In the genomic region with DNA sequence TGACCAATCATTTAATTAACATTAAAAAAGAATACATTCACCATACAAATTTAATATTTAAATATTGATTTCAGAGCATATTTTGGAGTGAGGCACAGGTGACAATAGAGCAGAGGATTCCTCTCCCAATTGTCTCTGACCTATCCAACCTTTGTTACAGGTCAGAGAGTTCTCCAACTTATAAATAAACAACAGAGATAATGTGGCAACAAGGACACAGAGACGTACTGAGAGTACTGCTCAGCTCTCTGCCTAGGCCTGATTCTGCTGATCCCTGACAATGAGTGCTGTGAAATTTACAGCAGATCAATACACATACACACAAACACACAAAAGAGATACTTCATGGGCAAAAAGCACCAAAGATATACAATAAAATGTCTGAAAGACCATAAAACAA, we compare ENCODE assay signal across 22 cellular contexts. TPM values are rescaled to one million over a fixed set of nuclear protein-coding genes. Genes with fewer than 3 reads are reported as not detected.
DNase-seq lines count a peak whose midpoint lies in the region; ATAC-seq, FAIRE-seq and TF ChIP-seq lines count a peak whose summit lies in the region.
"Had no signal": no experiment of that assay in that cellular context is flagged by ENCODE, and none has a peak within 500 bp of the region (broad histone marks: within the 10 kb centered on the region; RNA-seq: fewer than 3 reads in every experiment).

No MANE protein-coding gene starts in this region.

- intact Hi-C loops in dendritic cell treated with granulocyte-macrophage colony-stimulating factor and Interleukin-4, amounts not matched to agents 40 ng/mL and 50 ng/mL, for 4 days (cut with micrococcal nuclease): loop anchor here (2.0 kb wide), 1 partner anchor 29 kb away; the partner anchor contains the start of gene SEC24C
- intact Hi-C loops in HepG2 (cut with micrococcal nuclease; ENCODE audit: unreplicated experiment): no loop called here

- no peak for DNase-seq in activated T-cell treated with anti-CD3 and anti-CD28 coated beads, Interleukin-2, amount 50 U/mL, for 24 hours
- DNase-seq in activated T-cell treated with anti-CD3 and anti-CD28 coated beads, Interleukin-2, amount 50 U/mL, for 1 hour: no peak
- DNase-seq in HepG2 (ENCODE audit: low spot score): no peak
- no peak for DNase-seq in substantia nigra (lab: John Stamatoyannopoulos, UW)
- DNase-seq in GM19240 (ENCODE audit: insufficient read length, low spot score): no peak
- no peak for DNase-seq in GM10248 (ENCODE audit: extremely low spot score)
- DNase-seq in NCI-H2196 treated with DMSO at 0.1 percent for 48 hours (lab: John Stamatoyannopoulos, UW; ENCODE audit: unreplicated experiment): no peak
- DNase-seq: 8988T; Calu3; CD4-positive, alpha-beta T cell; EL; NCI-H1105 treated with DMSO at 0.1 percent for 48 hours; NCI-H1694; NCI-H2081 treated with DMSO at 0.1 percent for 48 hours; NCI-H510A; NCI-H748 treated with DMSO at 0.1 percent for 48 hours; OCI-M1; SHP77 treated with DMSO at 0.1 percent for 48 hours had no signal

- H3K27ac ChIP-seq in HepG2 (ENCODE audit: extremely low read length, insufficient read depth, low read length) (peak overlapping the region; percentile 15), substantia nigra (ENCODE audit: low read depth, low read length, poor library complexity, severe bottlenecking) (peak overlapping the region; percentile 83)

- CTCF ChIA-PET in HepG2 (lab: Yijun Ruan, JAX; ENCODE audit: low intra/inter-chr PET ratio, low total read pairs): no interaction called here
- CTCF ChIA-PET in GM10248 (lab: Yijun Ruan, JAX): interaction anchor here (2.0 kb wide), 1 partner anchor 72 kb away, joined by 8 read pairs; no protein-coding TSS in a partner anchor

- WGBS in HepG2 (ENCODE audit: low lambda C conversion rate): 73% methylated on average over 1 of the region's 1 CpG

- ATAC-seq in HepG2: no peak
- ATAC-seq: K562 had no signal

- no peak overlapping the region for H2AFZ ChIP-seq in HepG2 (ENCODE audit: low read length)

- peaks cover 87% of the 10 kb centered on the region for H3K36me3 Mint-ChIP-seq in activated T-cell treated with anti-CD3 and anti-CD28 coated beads, Interleukin-2, amount 50 U/mL, for 24 hours (ENCODE audit: low read depth)
- peaks cover 66% of the 10 kb centered on the region for H3K36me3 Mint-ChIP-seq in dendritic cell treated with granulocyte-macrophage colony-stimulating factor and Interleukin-4, amounts not matched to agents 40 ng/mL and 50 ng/mL, for 4 days (ENCODE audit: low read depth)

- BruUV-seq in HepG2 (replicated peaks; lab: Mats Ljungman, UMichigan): no TSS peak

- H3K4me3 Mint-ChIP-seq in activated T-cell treated with anti-CD3 and anti-CD28 coated beads, Interleukin-2, amount 50 U/mL, for 24 hours: no peak overlapping the region
- H3K4me3 Mint-ChIP-seq in dendritic cell treated with granulocyte-macrophage colony-stimulating factor and Interleukin-4, amounts not matched to agents 40 ng/mL and 50 ng/mL, for 4 days: no peak overlapping the region
- H3K4me3 Mint-ChIP-seq: B cell; CD4-positive, alpha-beta T cell had no signal

- in situ Hi-C loops in HepG2 (cut with HindIII; ENCODE audit: extremely low pct_ligation_motif_present, low pct_unique_long_range_greater_than_20kb): no loop called here

- peaks cover 5% of the 10 kb centered on the region for H3K4me1 Mint-ChIP-seq in activated T-cell treated with anti-CD3 and anti-CD28 coated beads, Interleukin-2, amount 50 U/mL, for 24 hours (ENCODE audit: low read depth)
- peaks cover 46% of the 10 kb centered on the region for H3K4me1 Mint-ChIP-seq in dendritic cell treated with granulocyte-macrophage colony-stimulating factor and Interleukin-4, amounts not matched to agents 40 ng/mL and 50 ng/mL, for 4 days (ENCODE audit: low read depth)

- H3K79me2 ChIP-seq in HepG2 (ENCODE audit: insufficient read depth, low read length): no peaks in the 10 kb centered on the region

- no peak for TF ChIP-seq POLR2A in HepG2 (IDR thresholded peaks at IDR 0.05; ENCODE audit: insufficient read depth in 1 of 2, low read depth in 2 of 2, low read length in 2 of 2)

- POLR2A ChIA-PET in HepG2 (lab: Yijun Ruan, JAX) (no interaction called here), GM10248 (lab: Yijun Ruan, JAX) (no interaction called here)

- no peak overlapping the region for H3K9ac ChIP-seq in HepG2 (ENCODE audit: insufficient read depth, low read depth, low read length)

- H3K9me3 ChIP-seq in HepG2 (ENCODE audit: low read length): no peaks in the 10 kb centered on the region

- FAIRE-seq in HepG2 (lab: Jason Lieb, UNC): no peak
- FAIRE-seq: GM12891, K562 had no signal

- H3K27me3 ChIP-seq in HepG2 (ENCODE audit: control insufficient read depth in 1 of 2, insufficient read depth in 2 of 2, low read length in 2 of 2): no peaks in the 10 kb centered on the region

- TF ChIP-seq EP300 in HepG2 (IDR thresholded peaks at IDR 0.05; ENCODE audit: low read depth in 2 of 2, low read length in 2 of 2) (no peak), HepG2 (CRISPR knock-in tag; IDR thresholded peaks at IDR 0.05; ENCODE audit: borderline replicate concordance) (no peak)

- TF ChIP-seq CTCF in HepG2 (CRISPR knock-in tag; IDR thresholded peaks at IDR 0.05): no peak
- TF ChIP-seq CTCF in GM10248 (IDR thresholded peaks at IDR 0.05; ENCODE audit: control extremely low read depth, extremely low read depth, low read depth, missing control alignments): no peak

- H3K4me3 ChIP-seq in HepG2 (replicated peaks in 1 of 3; ENCODE audit: insufficient read depth in 1 of 3, low read depth in 2 of 3, low read length in 3 of 3): no peak overlapping the region
- H3K4me3 ChIP-seq: K562 had no signal

- H3K9me3 Mint-ChIP-seq in activated T-cell treated with anti-CD3 and anti-CD28 coated beads, Interleukin-2, amount 50 U/mL, for 24 hours: no peaks in the 10 kb centered on the region
- no peaks in the 10 kb centered on the region for H3K9me3 Mint-ChIP-seq in dendritic cell treated with granulocyte-macrophage colony-stimulating factor and Interleukin-4, amounts not matched to agents 40 ng/mL and 50 ng/mL, for 4 days
- H3K9me3 Mint-ChIP-seq: CD4-positive, alpha-beta T cell had no signal

- H3K36me3 ChIP-seq in HepG2 (replicated peaks in 1 of 2; ENCODE audit: control insufficient read depth in 1 of 2, insufficient read depth in 2 of 2, low read length in 2 of 2): peaks cover 8 to 38% of the 10 kb centered on the region in 2 experiments; a peak in 4 of 5 replicates

- H4K20me1 ChIP-seq in HepG2 (ENCODE audit: insufficient read depth, low read length): no peaks in the 10 kb centered on the region

- TF ChIP-seq RAD21 in HepG2 (CRISPR knock-in tag; IDR thresholded peaks at IDR 0.05): no peak

- H3K27me3 Mint-ChIP-seq in activated T-cell treated with anti-CD3 and anti-CD28 coated beads, Interleukin-2, amount 50 U/mL, for 24 hours: no peaks in the 10 kb centered on the region
- no peaks in the 10 kb centered on the region for H3K27me3 Mint-ChIP-seq in dendritic cell treated with granulocyte-macrophage colony-stimulating factor and Interleukin-4, amounts not matched to agents 40 ng/mL and 50 ng/mL, for 4 days
- H3K27me3 Mint-ChIP-seq: B cell; CD4-positive, alpha-beta T cell had no signal

- H3K4me1 ChIP-seq in HepG2 (ENCODE audit: insufficient read depth, low read length): peaks cover 28% of the 10 kb centered on the region

- peak overlapping the region; percentile 53 for H3K27ac Mint-ChIP-seq in activated T-cell treated with anti-CD3 and anti-CD28 coated beads, Interleukin-2, amount 50 U/mL, for 24 hours
- peak overlapping the region; percentile 95 for H3K27ac Mint-ChIP-seq in dendritic cell treated with granulocyte-macrophage colony-stimulating factor and Interleukin-4, amounts not matched to agents 40 ng/mL and 50 ng/mL, for 4 days
- H3K27ac Mint-ChIP-seq: B cell; CD4-positive, alpha-beta T cell had no signal

- no peak overlapping the region for H3K4me2 ChIP-seq in HepG2 (ENCODE audit: low read depth, low read length)

RNA-seq across cellular contexts. Expression of gene AGAP5, which starts 18.3 kb away (rescaled TPM):
- 2.4 and 5.3 TPM in 2 replicates for total RNA-seq in HepG2 (2016; rRNA removed; fragmentation: Illumina TruSeq; extraction: Trizol)
- 11.4 and 13.8 TPM in 2 replicates for total RNA-seq in HepG2 (2016; cell fraction: cytosol; rRNA removed; fragmentation: Illumina TruSeq; extraction: Trizol; ENCODE audit: low read depth)
- 2.6 and 5.2 TPM in 2 replicates for total RNA-seq in HepG2 (2016; cell fraction: insoluble cytoplasmic fraction; rRNA removed; fragmentation: Illumina TruSeq; extraction: Trizol)
- 6.0 and 7.5 TPM in 2 replicates for total RNA-seq in HepG2 (2016; cell fraction: membrane; rRNA removed; fragmentation: Illumina TruSeq; extraction: Trizol)
- total RNA-seq in HepG2 (2016; cell fraction: nucleus; rRNA removed; fragmentation: Illumina TruSeq; extraction: Trizol): 7.7 and 8.0 TPM in 2 replicates
- 7.9 and 8.7 TPM in 2 replicates for polyA plus RNA-seq in HepG2 (2011; rRNA removed)
- polyA plus RNA-seq in HepG2 (2011; cell fraction: cytosol; rRNA removed): 2.3 and 2.9 TPM in 2 replicates
- 29.4 and 34.8 TPM in 2 replicates for polyA plus RNA-seq in HepG2 (2011; cell fraction: nucleus; rRNA removed)
- polyA plus RNA-seq in HepG2 (2012): 4.3 and 4.9 TPM in 2 replicates
- polyA plus RNA-seq in HepG2 (2016; cell fraction: cytosol; fragmentation: Illumina TruSeq; extraction: Trizol; ENCODE audit: low read depth): 0.55 and 0.72 TPM in 2 replicates
- 0.89 and 2.3 TPM in 2 replicates for polyA plus RNA-seq in HepG2 (2016; cell fraction: insoluble cytoplasmic fraction; fragmentation: Illumina TruSeq; extraction: Trizol; ENCODE audit: low read depth)
- 0.94 and 1.8 TPM in 2 replicates for polyA plus RNA-seq in HepG2 (2016; cell fraction: membrane; fragmentation: Illumina TruSeq; extraction: Trizol; ENCODE audit: low read depth)
- 25.7 and 29.4 TPM in 2 replicates for polyA plus RNA-seq in HepG2 (2016; cell fraction: nucleus; fragmentation: Illumina TruSeq; extraction: Trizol; ENCODE audit: insufficient read depth, low read depth)
- polyA minus RNA-seq in HepG2 (2011; rRNA and poly(A)+ RNA removed; ENCODE audit: low replicate concordance): 2.0 and 5.8 TPM in 2 replicates
- 2.1 and 2.5 TPM in 2 replicates for polyA minus RNA-seq in HepG2 (2011; cell fraction: cytosol; rRNA and poly(A)+ RNA removed)
- polyA minus RNA-seq in HepG2 (2011; cell fraction: nucleus; rRNA and poly(A)+ RNA removed): 10.9 TPM in 2 replicates

RNA-seq across cellular contexts. Expression of gene SEC24C, which starts 27.9 kb away (rescaled TPM):
- 63.1 and 66.5 TPM in 2 replicates for total RNA-seq in HepG2 (2016; rRNA removed; fragmentation: Illumina TruSeq; extraction: Trizol)
- total RNA-seq in HepG2 (2016; cell fraction: cytosol; rRNA removed; fragmentation: Illumina TruSeq; extraction: Trizol; ENCODE audit: low read depth): 5.7 and 6.6 TPM in 2 replicates
- 57.3 and 62.0 TPM in 2 replicates for total RNA-seq in HepG2 (2016; cell fraction: insoluble cytoplasmic fraction; rRNA removed; fragmentation: Illumina TruSeq; extraction: Trizol)
- 19.5 and 20.7 TPM in 2 replicates for total RNA-seq in HepG2 (2016; cell fraction: membrane; rRNA removed; fragmentation: Illumina TruSeq; extraction: Trizol)
- 36.4 and 38.8 TPM in 2 replicates for total RNA-seq in HepG2 (2016; cell fraction: nucleus; rRNA removed; fragmentation: Illumina TruSeq; extraction: Trizol)
- polyA plus RNA-seq in HepG2 (2011; rRNA removed): 66.4 and 74.3 TPM in 2 replicates
- 40.0 and 44.0 TPM in 2 replicates for polyA plus RNA-seq in HepG2 (2011; cell fraction: cytosol; rRNA removed)
- polyA plus RNA-seq in HepG2 (2011; cell fraction: nucleus; rRNA removed): 134 and 139 TPM in 2 replicates
- polyA plus RNA-seq in HepG2 (2012): 42.2 and 45.9 TPM in 2 replicates
- 3.5 and 3.8 TPM in 2 replicates for polyA plus RNA-seq in HepG2 (2016; cell fraction: cytosol; fragmentation: Illumina TruSeq; extraction: Trizol; ENCODE audit: low read depth)
- polyA plus RNA-seq in HepG2 (2016; cell fraction: insoluble cytoplasmic fraction; fragmentation: Illumina TruSeq; extraction: Trizol; ENCODE audit: low read depth): 45.3 and 53.1 TPM in 2 replicates
- polyA plus RNA-seq in HepG2 (2016; cell fraction: membrane; fragmentation: Illumina TruSeq; extraction: Trizol; ENCODE audit: low read depth): 8.7 and 10.2 TPM in 2 replicates
- 60.4 and 69.2 TPM in 2 replicates for polyA plus RNA-seq in HepG2 (2016; cell fraction: nucleus; fragmentation: Illumina TruSeq; extraction: Trizol; ENCODE audit: insufficient read depth, low read depth)
- 140 and 157 TPM in 2 replicates for polyA minus RNA-seq in HepG2 (2011; rRNA and poly(A)+ RNA removed; ENCODE audit: low replicate concordance)
- 50.5 and 52.3 TPM in 2 replicates for polyA minus RNA-seq in HepG2 (2011; cell fraction: cytosol; rRNA and poly(A)+ RNA removed)
- 40.4 and 42.8 TPM in 2 replicates for polyA minus RNA-seq in HepG2 (2011; cell fraction: nucleus; rRNA and poly(A)+ RNA removed)
